ENCODE assay signal across 9 cellular contexts in genomic region chr9:96856363-96857286, GRCh38. TPM values are rescaled to one million over a fixed set of nuclear protein-coding genes. Genes with fewer than 3 reads are reported as not detected.
DNase-seq lines count a peak whose midpoint lies in the region; ATAC-seq and TF ChIP-seq lines count a peak whose summit lies in the region.
"Had no signal": no experiment of that assay in that cellular context is flagged by ENCODE, and none has a peak within 500 bp of the region (broad histone marks: within the 10 kb centered on the region; RNA-seq: fewer than 3 reads in every experiment).

No MANE protein-coding gene starts in this region.

- H3K9me2 ChIP-seq in GM23338 (ENCODE audit: insufficient read depth) (no peaks in the 10 kb centered on the region), hepatocyte (replicated peaks; ENCODE audit: insufficient read depth) (no peaks in the 10 kb centered on the region)

- ATAC-seq in GM23338 (peak; percentile 48), HG03097 (IDR thresholded peaks at IDR 0.05; ENCODE audit: low FRiP score, unreplicated experiment) (no peak)

- H4K20me1 ChIP-seq in GM23338 (replicated peaks; ENCODE audit: insufficient read depth) = no peaks in the 10 kb centered on the region
- no peaks in the 10 kb centered on the region for H4K20me1 ChIP-seq in hepatocyte (ENCODE audit: insufficient read depth, poor library complexity, severe bottlenecking)

- peak; percentile 5 for DNase-seq in DMS79 (lab: John Stamatoyannopoulos, UW)
- DNase-seq in GM23338 (ENCODE audit: low spot score) = peak; percentile 92
- peak; percentile 73 for DNase-seq in NB4 (ENCODE audit: low read depth)
- peak; percentile 65 for DNase-seq in T follicular helper cell (ENCODE audit: low read depth)
- no peak for DNase-seq in ascending aorta (ENCODE audit: low spot score in 2 of 2)
- peak; percentile 89 for DNase-seq in hepatocyte (ENCODE audit: low spot score)
- peak; percentile 39 for DNase-seq in smooth muscle cell of the brain vasculature (ENCODE audit: low read depth, low spot score)

- peaks cover 43% of the 10 kb centered on the region for H3K4me1 Mint-ChIP-seq in GM23338

- H3K79me2 ChIP-seq in GM23338 (replicated peaks; ENCODE audit: insufficient read depth) (peaks cover 19% of the 10 kb centered on the region; the same call in 1 of the 2 replicates), hepatocyte (peaks cover 22% of the 10 kb centered on the region)

- 10% methylated on average over 6 of the region's 6 CpGs for WGBS in hepatocyte (ENCODE audit: low lambda C conversion rate, missing lambda C conversion rate)

- H3K4me1 ChIP-seq in GM23338 (ENCODE audit: insufficient read depth) (peaks cover 18% of the 10 kb centered on the region; the same call in 1 of the 2 replicates), ascending aorta (peaks cover 7 to 15% of the 10 kb centered on the region in 2 donors), hepatocyte (ENCODE audit: insufficient read depth) (peaks cover 27% of the 10 kb centered on the region)

- H2AFZ ChIP-seq in GM23338 (no peak overlapping the region), hepatocyte (no peak overlapping the region)

- H3K27ac Mint-ChIP-seq in GM23338 = no peak overlapping the region
- H3K27ac Mint-ChIP-seq: dendritic cell treated with granulocyte-macrophage colony-stimulating factor and Interleukin-4, amounts not matched to agents 40 ng/mL and 50 ng/mL, for 4 days had no signal

- TF ChIP-seq CTCF in GM23338 (conservative IDR thresholded peaks at IDR 0.05; ENCODE audit: low read depth in 2 of 2) (peak; percentile 91 to 100), NB4 (IDR thresholded peaks at IDR 0.05; ENCODE audit: low read depth, low read length) (peak; percentile 83), ascending aorta (IDR thresholded peaks at IDR 0.05) (peak; percentile 41 to 81 (median 78)), hepatocyte (IDR thresholded peaks at IDR 0.05; ENCODE audit: poor library complexity) (peak; percentile 95)

- TF ChIP-seq POLR2A in NB4 (IDR thresholded peaks at IDR 0.05; ENCODE audit: extremely low read depth, insufficient read length) = no peak

- H3K27me3 ChIP-seq in GM23338 (ENCODE audit: insufficient read depth) = no peaks in the 10 kb centered on the region
- H3K27me3 ChIP-seq in ascending aorta = no peaks in the 10 kb centered on the region
- no peaks in the 10 kb centered on the region for H3K27me3 ChIP-seq in hepatocyte

- H3K36me3 ChIP-seq in GM23338 (ENCODE audit: insufficient read depth) = no peaks in the 10 kb centered on the region
- H3K36me3 ChIP-seq in ascending aorta = no peaks in the 10 kb centered on the region
- no peaks in the 10 kb centered on the region for H3K36me3 ChIP-seq in hepatocyte (replicated peaks; ENCODE audit: insufficient read depth, low read depth)

- H3K4me3 Mint-ChIP-seq in GM23338 = no peak overlapping the region
- H3K4me3 Mint-ChIP-seq: dendritic cell treated with granulocyte-macrophage colony-stimulating factor and Interleukin-4, amounts not matched to agents 40 ng/mL and 50 ng/mL, for 4 days had no signal

- peak overlapping the region; percentile 24; the same call in 1 of the 2 replicates for H3K4me2 ChIP-seq in GM23338
- peak overlapping the region; percentile 46 for H3K4me2 ChIP-seq in hepatocyte

- H3K36me3 Mint-ChIP-seq in GM23338 (ENCODE audit: low read depth) = peaks cover 6% of the 10 kb centered on the region; the same call in 1 of the 3 replicates

- intact Hi-C loops in ascending aorta (cut with DNase I) = loop anchor here (2.0 to 5.0 kb wide), 2 partner anchors 542 to 556 kb away; partner anchors contain the start of gene TDRD7

- H3K9me3 ChIP-seq in ascending aorta (no peaks in the 10 kb centered on the region), hepatocyte (ENCODE audit: low read depth) (no peaks in the 10 kb centered on the region)

- H3K27me3 Mint-ChIP-seq in GM23338 (ENCODE audit: insufficient read depth, low read depth, poor library complexity) = peaks cover 9% of the 10 kb centered on the region

- no peaks in the 10 kb centered on the region for H3F3A ChIP-seq in GM23338 (replicated peaks; ENCODE audit: low read depth)

- H3K4me3 ChIP-seq in GM23338 = no peak overlapping the region
- H3K4me3 ChIP-seq in NB4 (ENCODE audit: low read depth, low read length) = no peak overlapping the region
- H3K4me3 ChIP-seq in ascending aorta = no peak overlapping the region
- no peak overlapping the region for H3K4me3 ChIP-seq in hepatocyte

- H3K27ac ChIP-seq in GM23338 (ENCODE audit: low read depth) = no peak overlapping the region
- H3K27ac ChIP-seq in ascending aorta = no peak overlapping the region
- peak overlapping the region; percentile 38 for H3K27ac ChIP-seq in hepatocyte

- no peaks in the 10 kb centered on the region for H3K9me3 Mint-ChIP-seq in GM23338
- H3K9me3 Mint-ChIP-seq: dendritic cell treated with granulocyte-macrophage colony-stimulating factor and Interleukin-4, amounts not matched to agents 40 ng/mL and 50 ng/mL, for 4 days had no signal

TF ChIP-seq in GM23338, 12 proteins besides CTCF, POLR2A, EP300 and RAD21 (continues in another document):
- TF ChIP-seq CREB1 (CRISPR knock-in tag; IDR thresholded peaks at IDR 0.05; ENCODE audit: low read depth) (no peak), NANOG (IDR thresholded peaks at IDR 0.05; ENCODE audit: borderline replicate concordance) (no peak), REST (IDR thresholded peaks at IDR 0.05; ENCODE audit: unreplicated experiment) (no peak)

RNA-seq across cellular contexts. Expression of gene ZNF782, which starts 2.3 kb away (rescaled TPM):
- 5.0 and 6.7 TPM in 2 replicates for total RNA-seq in GM23338 (2014; rRNA removed; shearing (Covaris generic))
- polyA plus RNA-seq in GM23338 (2016; fragmentation: Nextera tagmentation; extraction: Ambion mirVana) (2.1 and 2.6 TPM in 2 replicates), hepatocyte (3.5 and 4.0 TPM in 2 replicates)
- total RNA-seq in ascending aorta (8.6 TPM), hepatocyte (7.0 and 10.7 TPM in 2 replicates)

Comparison
In these comparisons a context has a peak if more than half of its experiments do, and no peak if none do; other contexts are left out.
1. DNase-seq: peak in DMS79 (single experiment), GM23338 (single experiment), NB4 (single experiment), T follicular helper cell (single experiment), hepatocyte (single experiment) and smooth muscle cell of the brain vasculature (single experiment); none in ascending aorta (0 of 2).
2. Peak in every context shown above with its lines, with median percentiles within 50 percentile points of each other: CTCF ChIP-seq.